ENCODE assay signal across 1 cellular context in genomic region chr2:216536725-216537124, GRCh38.
TF ChIP-seq lines count a peak whose summit lies in the region.

No MANE protein-coding gene starts in this region.

TF ChIP-seq in HepG2, 621 proteins besides CTCF, POLR2A, EP300 and RAD21:
- TF ChIP-seq ZXDC (CRISPR knock-in tag; IDR thresholded peaks at IDR 0.05) (no peak), ATF3 (CRISPR knock-in tag; IDR thresholded peaks at IDR 0.05) (no peak), ZNF598 (CRISPR knock-in tag; IDR thresholded peaks at IDR 0.05; ENCODE audit: borderline replicate concordance) (no peak), ZNF777 (CRISPR knock-in tag; IDR thresholded peaks at IDR 0.05) (no peak), PAX8 (CRISPR knock-in tag; IDR thresholded peaks at IDR 0.05; ENCODE audit: borderline replicate concordance) (no peak), ZNF234 (CRISPR knock-in tag; conservative IDR thresholded peaks at IDR 0.05) (no peak), CAMTA2 (CRISPR knock-in tag; IDR thresholded peaks at IDR 0.05; ENCODE audit: borderline replicate concordance) (no peak), BHLHE40 (IDR thresholded peaks at IDR 0.05; ENCODE audit: low read length) (no peak), ZNF337 (CRISPR knock-in tag; IDR thresholded peaks at IDR 0.05; ENCODE audit: borderline replicate concordance, low read depth) (no peak), SYNCRIP (IDR thresholded peaks at IDR 0.05; ENCODE audit: insufficient read depth, low read depth, low read length) (no peak), ZNF850 (CRISPR knock-in tag; conservative IDR thresholded peaks at IDR 0.05) (no peak), MXD4 (CRISPR knock-in tag; IDR thresholded peaks at IDR 0.05) (no peak), KDM3A (CRISPR knock-in tag; IDR thresholded peaks at IDR 0.05; ENCODE audit: low read depth) (no peak), ZSCAN25 (CRISPR knock-in tag; IDR thresholded peaks at IDR 0.05) (no peak)
TF ChIP-seq in HepG2: peak in this region for 0.
